In genomic region chr4:10112658-10113284, GRCh38 we compare ENCODE assay signal across 12 cellular contexts. TPM values are rescaled to one million over a fixed set of nuclear protein-coding genes. Genes with fewer than 3 reads are reported as not detected.
DNase-seq lines count a peak whose midpoint lies in the region; ATAC-seq lines count a peak whose summit lies in the region.
"Had no signal": no experiment of that assay in that cellular context is flagged by ENCODE, and none has a peak within 500 bp of the region (broad histone marks: within the 10 kb centered on the region; RNA-seq: fewer than 3 reads in every experiment).

No MANE protein-coding gene starts in this region.

- peaks cover 81% of the 10 kb centered on the region for H3F3A ChIP-seq in GM23248 (ENCODE audit: insufficient read depth)

- H4K20me1 ChIP-seq in GM23248 (ENCODE audit: insufficient read depth), result 0 out of 2 replicates have a peak, but pooled peaks cover 8% of the 10 kb centered on the region

- H3K4me3 ChIP-seq in muscle layer of colon (ENCODE audit: low read depth in 1 of 2, low read length in 2 of 2), result peak overlapping the region in 1 of 2 donors; percentile 4
- no peak overlapping the region for H3K4me3 ChIP-seq in thymus (ENCODE audit: low read length)
- no peak overlapping the region for H3K4me3 ChIP-seq in GM23248
- H3K4me3 ChIP-seq: adrenal gland had no signal

- H3K4me2 ChIP-seq in GM23248 (ENCODE audit: unreplicated experiment), result no peak overlapping the region

- 95% methylated on average over 16 of the region's 16 CpGs for WGBS in thymus
- WGBS in GM23248 (ENCODE audit: low coverage in 1 of 2, low lambda C conversion rate in 2 of 2, missing lambda C conversion rate in 2 of 2), 2 experiments, result 90 to 92% methylated on average over 16 of the region's 16 CpGs

- H3K9ac ChIP-seq in muscle layer of colon (ENCODE audit: low read length), result peak overlapping the region; percentile 2
- H3K9ac ChIP-seq in GM23248, result no peak overlapping the region

- H2AFZ ChIP-seq in GM23248, result no peak overlapping the region

- no peaks in the 10 kb centered on the region for H3K9me3 ChIP-seq in muscle layer of colon (ENCODE audit: low read length)
- no peaks in the 10 kb centered on the region for H3K9me3 ChIP-seq in thymus (ENCODE audit: control insufficient read depth)
- H3K9me3 ChIP-seq in GM23248 (ENCODE audit: low read depth), result no peaks in the 10 kb centered on the region
- H3K9me3 ChIP-seq: adrenal gland had no signal

- peaks cover 87% of the 10 kb centered on the region for H3K4me1 ChIP-seq in muscle layer of colon (ENCODE audit: insufficient read depth, low read length)
- peaks cover 53% of the 10 kb centered on the region for H3K4me1 ChIP-seq in thymus (ENCODE audit: control insufficient read depth, insufficient read depth, low read length)
- H3K4me1 ChIP-seq in GM23248 (ENCODE audit: insufficient read depth), result peaks cover 57% of the 10 kb centered on the region

- H3K4me1 Mint-ChIP-seq in activated T-cell treated with anti-CD3 and anti-CD28 coated beads, Interleukin-2, amount 50 U/mL, for 72 hours (ENCODE audit: low read depth), result peaks cover 89% of the 10 kb centered on the region
- H3K4me1 Mint-ChIP-seq in activated naive CD8-positive, alpha-beta T cell treated with anti-CD3 and anti-CD28 coated beads for 36 hours, result peaks cover 80% of the 10 kb centered on the region

- peaks cover 84% of the 10 kb centered on the region for H3K79me2 ChIP-seq in GM23248 (ENCODE audit: insufficient read depth)

- H3K9me2 ChIP-seq in GM23248 (ENCODE audit: insufficient read depth), result no peaks in the 10 kb centered on the region

- DNase-seq in activated T-cell treated with anti-CD3 and anti-CD28 coated beads, Interleukin-2, amount 50 U/mL, for 72 hours, result no peak
- DNase-seq in activated T-cell treated with anti-CD3 and anti-CD28 coated beads for 4 hours, result no peak
- DNase-seq in activated naive CD8-positive, alpha-beta T cell treated with anti-CD3 and anti-CD28 coated beads for 36 hours, result no peak
- no peak for DNase-seq in GM23248
- DNase-seq: activated CD4-positive, alpha-beta T cell treated with anti-CD3 and anti-CD28 coated beads, Interleukin-2, amount 50 U/mL, for 4 hours; adrenal gland; foreskin keratinocyte; NCI-H2171 treated with DMSO at 0.1 percent for 48 hours had no signal

- H3K36me3 ChIP-seq in muscle layer of colon (ENCODE audit: insufficient read depth, low read length) (peaks cover 69% of the 10 kb centered on the region), thymus (ENCODE audit: control insufficient read depth, insufficient read depth) (peaks cover 80% of the 10 kb centered on the region), GM23248 (ENCODE audit: low read depth) (peaks cover 43% of the 10 kb centered on the region)

- H3K27ac Mint-ChIP-seq in activated T-cell treated with anti-CD3 and anti-CD28 coated beads, Interleukin-2, amount 50 U/mL, for 72 hours, result peak overlapping the region; percentile 91
- no peak overlapping the region for H3K27ac Mint-ChIP-seq in activated naive CD8-positive, alpha-beta T cell treated with anti-CD3 and anti-CD28 coated beads for 36 hours

- no peaks in the 10 kb centered on the region for H3K27me3 ChIP-seq in muscle layer of colon (ENCODE audit: control insufficient read depth in 1 of 2, insufficient read depth in 2 of 2, low read length in 2 of 2)
- H3K27me3 ChIP-seq in thymus (ENCODE audit: control insufficient read depth, insufficient read depth), result no peaks in the 10 kb centered on the region
- no peaks in the 10 kb centered on the region for H3K27me3 ChIP-seq in GM23248 (replicated peaks; ENCODE audit: insufficient read depth)
- H3K27me3 ChIP-seq: adrenal gland, foreskin keratinocyte had no signal

- H3K9me3 Mint-ChIP-seq in activated T-cell treated with anti-CD3 and anti-CD28 coated beads, Interleukin-2, amount 50 U/mL, for 72 hours, result no peaks in the 10 kb centered on the region
- no peaks in the 10 kb centered on the region for H3K9me3 Mint-ChIP-seq in activated naive CD8-positive, alpha-beta T cell treated with anti-CD3 and anti-CD28 coated beads for 36 hours

- H3K27me3 Mint-ChIP-seq in activated T-cell treated with anti-CD3 and anti-CD28 coated beads, Interleukin-2, amount 50 U/mL, for 72 hours (ENCODE audit: low read depth), result no peaks in the 10 kb centered on the region
- no peaks in the 10 kb centered on the region for H3K27me3 Mint-ChIP-seq in activated naive CD8-positive, alpha-beta T cell treated with anti-CD3 and anti-CD28 coated beads for 36 hours

- peaks cover 19 to 40% of the 10 kb centered on the region in 2 donors for H3K36me3 Mint-ChIP-seq in activated T-cell treated with anti-CD3 and anti-CD28 coated beads, Interleukin-2, amount 50 U/mL, for 72 hours (ENCODE audit: insufficient read depth in 2 of 2)
- peaks cover 77% of the 10 kb centered on the region for H3K36me3 Mint-ChIP-seq in activated naive CD8-positive, alpha-beta T cell treated with anti-CD3 and anti-CD28 coated beads for 36 hours

- H3K27ac ChIP-seq in muscle layer of colon (ENCODE audit: low read depth, low read length) (no peak overlapping the region), thymus (ENCODE audit: low read depth) (peak overlapping the region; percentile 21), GM23248 (no peak overlapping the region; the same call in 1 of the 2 replicates)
- H3K27ac ChIP-seq: adrenal gland, foreskin keratinocyte had no signal

- in situ Hi-C loops in GM23248 (cut with MboI), result no loop called here

- peak overlapping the region; percentile 2 to 93 for H3K4me3 Mint-ChIP-seq in activated T-cell treated with anti-CD3 and anti-CD28 coated beads, Interleukin-2, amount 50 U/mL, for 72 hours
- peak overlapping the region; percentile 65 for H3K4me3 Mint-ChIP-seq in activated naive CD8-positive, alpha-beta T cell treated with anti-CD3 and anti-CD28 coated beads for 36 hours

- ATAC-seq in activated T-cell treated with anti-CD3 and anti-CD28 coated beads, Interleukin-2, amount 50 U/mL, for 72 hours (replicated peaks in 1 of 2), result no peak
- no peak for ATAC-seq in HG03469 (IDR thresholded peaks at IDR 0.05; ENCODE audit: unreplicated experiment)
- ATAC-seq in HG02840 (IDR thresholded peaks at IDR 0.05; ENCODE audit: low FRiP score, unreplicated experiment), result no peak
- ATAC-seq: foreskin keratinocyte had no signal

RNA-seq across cellular contexts. Expression of gene WDR1, which starts 3.8 kb away (rescaled TPM):
- total RNA-seq in activated T-cell treated with anti-CD3 and anti-CD28 coated beads, Interleukin-2, amount 50 U/mL, for 72 hours, result 100 to 1,000 TPM; 304 to 326 TPM
- 100 to 1,000 TPM; 372 to 385 TPM for total RNA-seq in activated naive CD8-positive, alpha-beta T cell treated with anti-CD3 and anti-CD28 coated beads for 36 hours
- polyA plus RNA-seq in thymus (141 TPM), GM23248 (2016; fragmentation: Nextera tagmentation; extraction: Ambion mirVana) (413 and 419 TPM in 2 replicates)
- 471 and 487 TPM in 2 replicates for total RNA-seq in GM23248 (2014; rRNA removed; shearing (Covaris generic))
